Comparison of ENCODE assay signal across 25 cellular contexts in the genomic region with DNA sequence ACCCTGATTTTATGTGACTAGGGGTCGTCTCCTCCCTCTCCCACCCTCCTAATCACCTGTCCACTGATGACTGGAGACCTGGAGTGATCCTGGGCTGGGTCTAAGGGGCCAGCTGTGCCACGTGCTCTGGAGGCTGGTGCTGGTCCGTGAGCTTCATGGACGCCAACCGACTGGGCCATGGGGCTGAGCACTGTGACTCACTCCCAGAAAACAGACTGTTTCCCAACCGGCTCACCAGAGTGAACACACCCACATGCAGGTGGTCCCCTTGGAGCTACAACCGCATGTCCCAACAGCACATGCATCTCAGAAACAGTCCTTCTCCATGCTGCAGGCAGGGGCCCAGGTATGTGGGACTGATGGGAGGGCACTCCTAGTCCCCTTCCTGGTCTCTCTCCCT. TPM values are rescaled to one million over a fixed set of nuclear protein-coding genes. Genes with fewer than 3 reads are reported as not detected.
"Had no signal": no experiment of that assay in that cellular context is flagged by ENCODE, and none has a peak within 500 bp of the region (broad histone marks: within the 10 kb centered on the region; RNA-seq: fewer than 3 reads in every experiment).

No MANE protein-coding gene starts in this region.

- H3K36me3 ChIP-seq: brain microvascular endothelial cell, esophagus squamous epithelium, neural progenitor cell, pancreas, right lobe of liver, tibial artery, uterus had no signal

- H3K36me3 Mint-ChIP-seq: activated CD4-positive, alpha-beta memory T cell treated with anti-CD3 and anti-CD28 coated beads for 36 hours; activated CD8-positive, alpha-beta memory T cell treated with anti-CD3 and anti-CD28 coated beads, Interleukin-2, amount 10 ng/mL, durations not matched to agents 7 days and 5 days; activated naive CD4-positive, alpha-beta T cell treated with anti-CD3 and anti-CD28 coated beads, Interleukin-2, amount 10 ng/mL, durations not matched to agents 7 days and 5 days; naive thymus-derived CD4-positive, alpha-beta T cell; neural progenitor cell; stimulated activated naive B cell treated with anti-CD40 and anti-IgM and Interleukin-4, amounts not matched to agents 10 μg/mL and 1 μg/mL and 100 μg/mL, for 72 hours had no signal

- ATAC-seq: activated CD8-positive, alpha-beta memory T cell treated with anti-CD3 and anti-CD28 coated beads, Interleukin-2, amount 10 ng/mL, durations not matched to agents 7 days and 5 days; naive thymus-derived CD4-positive, alpha-beta T cell; pancreas; right lobe of liver; stimulated activated naive B cell treated with anti-CD40 and anti-IgM and Interleukin-4, amounts not matched to agents 10 μg/mL and 1 μg/mL and 100 μg/mL, for 72 hours had no signal

- H3K4me1 Mint-ChIP-seq: activated CD8-positive, alpha-beta memory T cell treated with anti-CD3 and anti-CD28 coated beads, Interleukin-2, amount 10 ng/mL, durations not matched to agents 7 days and 5 days; activated naive CD4-positive, alpha-beta T cell treated with anti-CD3 and anti-CD28 coated beads, Interleukin-2, amount 10 ng/mL, durations not matched to agents 7 days and 5 days; naive thymus-derived CD4-positive, alpha-beta T cell; neural progenitor cell had no signal

- H2AFZ ChIP-seq: neural progenitor cell had no signal

- H3K4me3 Mint-ChIP-seq: activated CD4-positive, alpha-beta memory T cell treated with anti-CD3 and anti-CD28 coated beads for 36 hours; activated CD8-positive, alpha-beta memory T cell treated with anti-CD3 and anti-CD28 coated beads, Interleukin-2, amount 10 ng/mL, durations not matched to agents 7 days and 5 days; activated naive CD4-positive, alpha-beta T cell treated with anti-CD3 and anti-CD28 coated beads, Interleukin-2, amount 10 ng/mL, durations not matched to agents 7 days and 5 days; naive thymus-derived CD4-positive, alpha-beta T cell; neural progenitor cell; stimulated activated naive B cell treated with anti-CD40 and anti-IgM and Interleukin-4, amounts not matched to agents 10 μg/mL and 1 μg/mL and 100 μg/mL, for 72 hours; T-helper 2 cell treated with Interferon-gamma antibody and Interleukin-4, amounts not matched to agents 5 μg/mL and 100 μg/mL, for 36 hours had no signal

- H3K4me3 ChIP-seq: esophagus squamous epithelium, neural progenitor cell, pancreas, right lobe of liver, tibial artery, uterus had no signal

- H3K27me3 ChIP-seq: neural progenitor cell, pancreas, right lobe of liver, uterus had no signal

- DNase-seq: activated CD4-positive, alpha-beta memory T cell treated with anti-CD3 and anti-CD28 coated beads for 36 hours; activated CD4-positive, alpha-beta T cell treated with anti-CD3 and anti-CD28 coated beads for 4 hours; activated CD8-positive, alpha-beta memory T cell treated with anti-CD3 and anti-CD28 coated beads, Interleukin-2, amount 10 ng/mL, durations not matched to agents 7 days and 5 days; activated naive CD4-positive, alpha-beta T cell treated with anti-CD3 and anti-CD28 coated beads, Interleukin-2, amount 10 ng/mL, durations not matched to agents 7 days and 5 days; brain microvascular endothelial cell; cerebellar nuclear complex; cortex of kidney; effector CD4-positive, alpha-beta T cell; esophagus squamous epithelium; naive thymus-derived CD4-positive, alpha-beta T cell; SK-N-SH; stimulated activated CD4-positive, alpha-beta T cell treated with anti-CD3 and anti-CD28 coated beads, Interleukin-4, amount 100 ng/mL, for 4 hours; stimulated activated naive B cell treated with anti-CD40 and anti-IgM and Interleukin-4, amounts not matched to agents 10 μg/mL and 1 μg/mL and 100 μg/mL, for 72 hours had no signal

- H3K4me2 ChIP-seq: neural progenitor cell, SK-N-SH had no signal

- H3K4me1 ChIP-seq: pancreas, right lobe of liver, tibial artery, uterus had no signal

- H3K9me3 ChIP-seq: esophagus squamous epithelium, pancreas, right lobe of liver, SK-N-SH, tibial artery, uterus had no signal

- H3K27ac ChIP-seq: brain microvascular endothelial cell, esophagus squamous epithelium, neural progenitor cell, pancreas, right lobe of liver, tibial artery, uterus had no signal

- H3K27ac Mint-ChIP-seq: activated CD4-positive, alpha-beta memory T cell treated with anti-CD3 and anti-CD28 coated beads for 36 hours; activated CD8-positive, alpha-beta memory T cell treated with anti-CD3 and anti-CD28 coated beads, Interleukin-2, amount 10 ng/mL, durations not matched to agents 7 days and 5 days; activated naive CD4-positive, alpha-beta T cell treated with anti-CD3 and anti-CD28 coated beads, Interleukin-2, amount 10 ng/mL, durations not matched to agents 7 days and 5 days; activated T-helper 2 cell treated with anti-CD3 and anti-CD28 coated beads, Interferon-gamma antibody, Interleukin-2, Interleukin-4, amounts not matched to agents 10 μg/mL and 5 μg/mL and 100 μg/mL, durations not matched to agents 14 hours and 24 hours and 36 hours; naive thymus-derived CD4-positive, alpha-beta T cell; neural progenitor cell; stimulated activated naive B cell treated with anti-CD40 and anti-IgM and Interleukin-4, amounts not matched to agents 10 μg/mL and 1 μg/mL and 100 μg/mL, for 72 hours; T-helper 2 cell treated with Interferon-gamma antibody and Interleukin-4, amounts not matched to agents 5 μg/mL and 100 μg/mL, for 36 hours had no signal

- H3K9ac ChIP-seq: neural progenitor cell, SK-N-SH had no signal

- H3K9me3 Mint-ChIP-seq: activated CD4-positive, alpha-beta memory T cell treated with anti-CD3 and anti-CD28 coated beads for 36 hours; activated naive CD4-positive, alpha-beta T cell treated with anti-CD3 and anti-CD28 coated beads, Interleukin-2, amount 10 ng/mL, durations not matched to agents 7 days and 5 days; activated T-helper 2 cell treated with anti-CD3 and anti-CD28 coated beads, Interferon-gamma antibody, Interleukin-2, Interleukin-4, amounts not matched to agents 10 μg/mL and 5 μg/mL and 100 μg/mL, durations not matched to agents 14 hours and 24 hours and 36 hours; T-helper 2 cell treated with Interferon-gamma antibody and Interleukin-4, amounts not matched to agents 5 μg/mL and 100 μg/mL, for 36 hours had no signal

- FAIRE-seq: pancreas, TTC549 had no signal

RNA-seq across cellular contexts. Expression of a gene that starts 14.0 kb away (rescaled TPM):
- total RNA-seq: activated CD4-positive, alpha-beta memory T cell treated with anti-CD3 and anti-CD28 coated beads for 36 hours; activated CD8-positive, alpha-beta memory T cell treated with anti-CD3 and anti-CD28 coated beads, Interleukin-2, amount 10 ng/mL, durations not matched to agents 7 days and 5 days; activated T-helper 2 cell treated with anti-CD3 and anti-CD28 coated beads, Interferon-gamma antibody, Interleukin-2, Interleukin-4, amounts not matched to agents 10 μg/mL and 5 μg/mL and 100 μg/mL, durations not matched to agents 14 hours and 24 hours and 36 hours; aorta; esophagus squamous epithelium; lung microvascular endothelial cell; mucosa of gallbladder; naive thymus-derived CD4-positive, alpha-beta T cell; right lobe of liver; subcutaneous adipose tissue; uterus had no signal
- polyA plus RNA-seq: aorta; naive thymus-derived CD4-positive, alpha-beta T cell had no signal
